ENCODE assay signal across 9 cellular contexts in the genomic region with DNA sequence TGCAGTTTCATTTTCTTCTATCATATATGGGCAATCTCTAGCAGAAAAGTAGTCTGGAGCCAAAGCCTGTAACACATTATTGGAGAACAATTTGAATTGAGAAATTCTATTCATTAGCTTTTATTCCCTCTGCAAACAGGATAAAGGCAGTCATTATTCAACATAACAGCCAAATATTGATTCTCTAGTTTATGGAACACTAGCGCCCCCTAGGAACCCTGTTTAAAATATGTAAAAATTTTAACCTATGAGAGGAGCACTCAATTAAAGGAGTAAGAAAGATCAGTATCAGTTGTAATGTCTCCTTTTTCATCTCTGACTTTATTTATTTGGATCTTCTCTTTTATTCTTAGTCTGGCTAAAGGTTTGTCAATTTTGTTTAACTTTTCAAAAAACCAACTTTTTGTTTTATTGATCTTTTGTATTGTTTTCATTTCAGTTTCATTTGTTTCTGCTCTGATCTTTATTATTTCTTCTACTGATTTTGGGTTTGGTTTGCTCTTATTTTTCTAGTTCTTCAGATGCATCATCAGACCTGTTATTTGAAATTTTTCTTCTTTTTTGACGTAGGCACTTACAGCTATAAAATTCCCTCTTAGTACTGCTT. TPM values are rescaled to one million over a fixed set of nuclear protein-coding genes. Genes with fewer than 3 reads are reported as not detected.
DNase-seq lines count a peak whose midpoint lies in the region; ATAC-seq, FAIRE-seq and TF ChIP-seq lines count a peak whose summit lies in the region.
"Had no signal": no experiment of that assay in that cellular context is flagged by ENCODE, and none has a peak within 500 bp of the region (broad histone marks: within the 10 kb centered on the region; RNA-seq: fewer than 3 reads in every experiment).

No MANE protein-coding gene starts in this region.

- H3K36me3 ChIP-seq in uterus: no peaks in the 10 kb centered on the region

- no peaks in the 10 kb centered on the region for H3K4me1 ChIP-seq in uterus
- H3K4me1 ChIP-seq: parathyroid adenoma had no signal

- intact Hi-C loops in uterus (cut with DNase I; ENCODE audit: low total_unique reads) (no loop called here), sciatic nerve (cut with DNase I) (no loop called here)

- TF ChIP-seq CTCF in D721Med (IDR thresholded peaks at IDR 0.05; ENCODE audit: insufficient read depth, missing control alignments): peak; percentile 44
- peak; percentile 90 for TF ChIP-seq CTCF in HFFc6 (IDR thresholded peaks at IDR 0.05)
- TF ChIP-seq CTCF in uterus (IDR thresholded peaks at IDR 0.05): no peak

- peaks cover 2% of the 10 kb centered on the region for H3K27me3 Mint-ChIP-seq in HFFc6 (ENCODE audit: insufficient read depth)

- no peak overlapping the region for H3K27ac Mint-ChIP-seq in HFFc6

- H3K9me3 Mint-ChIP-seq in HFFc6: no peaks in the 10 kb centered on the region

- H3K36me3 Mint-ChIP-seq in HFFc6 (ENCODE audit: low read depth): no peaks in the 10 kb centered on the region

- DNase-seq in D721Med (ENCODE audit: insufficient read length, low spot score) (no peak), HFFc6 (peak; percentile 60), SHP77 treated with DMSO at 0.1 percent for 48 hours (lab: John Stamatoyannopoulos, UW) (peak; percentile 2), globus pallidus (ENCODE audit: low spot score) (peak; percentile 44), uterus (no peak), NCI-H2171 (lab: John Stamatoyannopoulos, UW) (no peak), sciatic nerve (ENCODE audit: low spot score) (no peak), islet precursor cell (no peak)

- ATAC-seq in sciatic nerve: no peak

- FAIRE-seq in D721Med (lab: Jason Lieb, UNC): no peak

- no peaks in the 10 kb centered on the region for H3K9me3 ChIP-seq in uterus

- H3K4me1 Mint-ChIP-seq in HFFc6 (ENCODE audit: low read depth): peaks cover 21% of the 10 kb centered on the region

- no peaks in the 10 kb centered on the region for H3K27me3 ChIP-seq in uterus

- H3K4me3 ChIP-seq in uterus: no peak overlapping the region

- H3K4me3 Mint-ChIP-seq in HFFc6: no peak overlapping the region

- TF ChIP-seq POLR2A in uterus (IDR thresholded peaks at IDR 0.05): no peak

- no peak overlapping the region for H3K27ac ChIP-seq in uterus
- H3K27ac ChIP-seq: parathyroid adenoma had no signal

RNA-seq across cellular contexts. Expression of gene LMNTD1, which starts 4.8 kb away (rescaled TPM):
- 1 to 10 TPM in 1 of 6 experiments, under 1 TPM in 5; 0.26 to 1.0 (median 0.52) TPM for total RNA-seq in HFFc6 (2021; fragmentation: NEBNext Ultra II Directional; extraction: Animal tissue kit (Norgen Biotek cat#: 25700))
- total RNA-seq in uterus (1 to 10 TPM in 1 of 4 donors, not detected in 3; 6.6 TPM), sciatic nerve (not detected)

Comparison
In these comparisons a context has a peak if more than half of its experiments do, and no peak if none do; other contexts are left out.
1. DNase-seq: peak in HFFc6 (single experiment), SHP77 treated with DMSO at 0.1 percent for 48 hours (single experiment) and globus pallidus (single experiment); none in D721Med (single experiment), uterus (0 of 2), NCI-H2171 (single experiment), sciatic nerve (single experiment) and islet precursor cell (single experiment).
2. CTCF ChIP-seq: peak in D721Med (single experiment) and HFFc6 (single experiment); none in uterus (0 of 4).